9 cellular contexts compared by ENCODE assay signal in genomic region chr5:141747646-141748229, GRCh38.
DNase-seq lines count a peak whose midpoint lies in the region; ATAC-seq lines count a peak whose summit lies in the region.
"Had no signal": no experiment of that assay in that cellular context is flagged by ENCODE, and none has a peak within 500 bp of the region (broad histone marks: within the 10 kb centered on the region; RNA-seq: fewer than 3 reads in every experiment).

No MANE protein-coding gene starts in this region.

- H3F3A ChIP-seq in GM23248 (ENCODE audit: insufficient read depth), result no peaks in the 10 kb centered on the region

- peak overlapping the region; percentile 50 to 91 (median 82) for H3K27ac Mint-ChIP-seq in naive B cell
- H3K27ac Mint-ChIP-seq: stimulated activated effector memory CD8-positive, alpha-beta T cell treated with anti-CD3 and anti-CD28 coated beads, Interleukin-12 subunit alpha, Interleukin-12 subunit beta, amount 100 ng/mL, for 72 hours had no signal

- H4K20me1 ChIP-seq in GM23248 (ENCODE audit: insufficient read depth), result no peaks in the 10 kb centered on the region

- H3K9me3 ChIP-seq in GM23248 (ENCODE audit: low read depth), result no peaks in the 10 kb centered on the region

- H3K79me2 ChIP-seq in GM23248 (ENCODE audit: insufficient read depth), result no peaks in the 10 kb centered on the region

- H3K9ac ChIP-seq in GM23248, result no peak overlapping the region

- no peaks in the 10 kb centered on the region for H3K36me3 ChIP-seq in GM23248 (ENCODE audit: low read depth)

- peaks cover 57% of the 10 kb centered on the region for H3K27me3 ChIP-seq in GM23248 (replicated peaks; ENCODE audit: insufficient read depth)

- 13 to 17% methylated on average over 6 of the region's 6 CpGs for WGBS in GM23248 (ENCODE audit: low coverage in 1 of 2, low lambda C conversion rate in 2 of 2, missing lambda C conversion rate in 2 of 2), 2 experiments

- no peaks in the 10 kb centered on the region for H3K4me1 ChIP-seq in GM23248 (ENCODE audit: insufficient read depth)

- H3K4me1 Mint-ChIP-seq in naive B cell, result peaks cover 24 to 25% (median 25%) of the 10 kb centered on the region in 3 donors
- H3K4me1 Mint-ChIP-seq: stimulated activated effector memory CD8-positive, alpha-beta T cell treated with anti-CD3 and anti-CD28 coated beads, Interleukin-12 subunit alpha, Interleukin-12 subunit beta, amount 100 ng/mL, for 72 hours had no signal

- H3K9me3 Mint-ChIP-seq in naive B cell, result no peaks in the 10 kb centered on the region
- H3K9me3 Mint-ChIP-seq: stimulated activated effector memory CD8-positive, alpha-beta T cell treated with anti-CD3 and anti-CD28 coated beads, Interleukin-12 subunit alpha, Interleukin-12 subunit beta, amount 100 ng/mL, for 72 hours had no signal

- no peak overlapping the region for H3K4me2 ChIP-seq in GM23248 (ENCODE audit: unreplicated experiment)

- no peak overlapping the region for H3K4me3 ChIP-seq in GM23248

- peaks cover 34 to 59% (median 44%) of the 10 kb centered on the region in 3 donors for H3K27me3 Mint-ChIP-seq in naive B cell

- H3K4me3 Mint-ChIP-seq in naive B cell, result peak overlapping the region in 7 of 8 donors; percentile 22 to 60 (median 51)
- H3K4me3 Mint-ChIP-seq: stimulated activated effector memory CD8-positive, alpha-beta T cell treated with anti-CD3 and anti-CD28 coated beads, Interleukin-12 subunit alpha, Interleukin-12 subunit beta, amount 100 ng/mL, for 72 hours had no signal

- H3K27ac ChIP-seq in GM23248, result no peak overlapping the region

- H2AFZ ChIP-seq in GM23248, result no peak overlapping the region

- ATAC-seq in GM18517 (IDR thresholded peaks at IDR 0.05; ENCODE audit: unreplicated experiment) (peak; percentile 70), HG02642 (IDR thresholded peaks at IDR 0.05; ENCODE audit: poor library complexity, unreplicated experiment) (peak; percentile 56), naive B cell (ENCODE audit: low read depth in 2 of 2) (peak; percentile 94)
- ATAC-seq: stimulated activated effector memory CD8-positive, alpha-beta T cell treated with anti-CD3 and anti-CD28 coated beads, Interleukin-12 subunit alpha, Interleukin-12 subunit beta, amount 100 ng/mL, for 72 hours had no signal

- H3K36me3 Mint-ChIP-seq in naive B cell, result no peaks in the 10 kb centered on the region
- H3K36me3 Mint-ChIP-seq: stimulated activated effector memory CD8-positive, alpha-beta T cell treated with anti-CD3 and anti-CD28 coated beads, Interleukin-12 subunit alpha, Interleukin-12 subunit beta, amount 100 ng/mL, for 72 hours had no signal

- no peaks in the 10 kb centered on the region for H3K9me2 ChIP-seq in GM23248 (ENCODE audit: insufficient read depth)

- DNase-seq in NCI-H2196 (lab: John Stamatoyannopoulos, UW; ENCODE audit: unreplicated experiment), result peak; percentile 30
- peak; percentile 45 for DNase-seq in naive B cell
- no peak for DNase-seq in NK-92 (lab: John Stamatoyannopoulos, UW; ENCODE audit: unreplicated experiment)
- no peak for DNase-seq in effector CD4-positive, alpha-beta T cell
- no peak for DNase-seq in GM23248
- DNase-seq in NOMO-1 (lab: John Stamatoyannopoulos, UW; ENCODE audit: unreplicated experiment in 2 of 2), result no peak

- in situ Hi-C loops in GM23248 (cut with MboI), result no loop called here

Comparison
In these comparisons a context has a peak if more than half of its experiments do, and no peak if none do; other contexts are left out.
1. DNase-seq: peak in NCI-H2196 (single experiment) and naive B cell (single experiment); none in NK-92 (single experiment), effector CD4-positive, alpha-beta T cell (single experiment), GM23248 (single experiment) and NOMO-1 (0 of 2).
2. Peak in every context shown above with its lines, with median percentiles within 50 percentile points of each other: ATAC-seq.